Comparison of ENCODE assay signal across 1 cellular context in genomic region chr11:74819400-74819799, GRCh38.
TF ChIP-seq lines count a peak whose summit lies in the region.

No MANE protein-coding gene starts in this region.

TF ChIP-seq in IMR-90, 13 proteins besides CTCF, POLR2A, EP300 and RAD21:
- no peak for TF ChIP-seq MAZ (IDR thresholded peaks at IDR 0.05; ENCODE audit: borderline replicate concordance, low read depth, low read length)
- TF ChIP-seq RFX5 (IDR thresholded peaks at IDR 0.05; ENCODE audit: low read depth, low read length): no peak
- TF ChIP-seq, protein P1, sequence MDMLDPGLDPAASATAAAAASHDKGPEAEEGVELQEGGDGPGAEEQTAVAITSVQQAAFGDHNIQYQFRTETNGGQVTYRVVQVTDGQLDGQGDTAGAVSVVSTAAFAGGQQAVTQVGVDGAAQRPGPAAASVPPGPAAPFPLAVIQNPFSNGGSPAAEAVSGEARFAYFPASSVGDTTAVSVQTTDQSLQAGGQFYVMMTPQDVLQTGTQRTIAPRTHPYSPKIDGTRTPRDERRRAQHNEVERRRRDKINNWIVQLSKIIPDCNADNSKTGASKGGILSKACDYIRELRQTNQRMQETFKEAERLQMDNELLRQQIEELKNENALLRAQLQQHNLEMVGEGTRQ (IDR thresholded peaks at IDR 0.05; ENCODE audit: low read depth, low read length): no peak
- TF ChIP-seq RCOR1 (IDR thresholded peaks at IDR 0.05; ENCODE audit: insufficient replicate concordance, low read length): no peak
- no peak for TF ChIP-seq NFE2L2 (IDR thresholded peaks at IDR 0.05; ENCODE audit: low read depth, low read length)
- no peak for TF ChIP-seq CHD1 (IDR thresholded peaks at IDR 0.05; ENCODE audit: low read depth, low read length)
- TF ChIP-seq, protein P2, sequence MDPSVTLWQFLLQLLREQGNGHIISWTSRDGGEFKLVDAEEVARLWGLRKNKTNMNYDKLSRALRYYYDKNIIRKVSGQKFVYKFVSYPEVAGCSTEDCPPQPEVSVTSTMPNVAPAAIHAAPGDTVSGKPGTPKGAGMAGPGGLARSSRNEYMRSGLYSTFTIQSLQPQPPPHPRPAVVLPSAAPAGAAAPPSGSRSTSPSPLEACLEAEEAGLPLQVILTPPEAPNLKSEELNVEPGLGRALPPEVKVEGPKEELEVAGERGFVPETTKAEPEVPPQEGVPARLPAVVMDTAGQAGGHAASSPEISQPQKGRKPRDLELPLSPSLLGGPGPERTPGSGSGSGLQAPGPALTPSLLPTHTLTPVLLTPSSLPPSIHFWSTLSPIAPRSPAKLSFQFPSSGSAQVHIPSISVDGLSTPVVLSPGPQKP (IDR thresholded peaks at IDR 0.05; ENCODE audit: borderline replicate concordance, low read depth, low read length): no peak
- TF ChIP-seq BHLHE40 (IDR thresholded peaks at IDR 0.05; ENCODE audit: low read depth, low read length): no peak
- TF ChIP-seq SMC3 (IDR thresholded peaks at IDR 0.05; ENCODE audit: low read depth, low read length): no peak
- TF ChIP-seq MAFK (IDR thresholded peaks at IDR 0.05; ENCODE audit: low read depth, low read length): no peak
- TF ChIP-seq MXI1 (IDR thresholded peaks at IDR 0.05; ENCODE audit: borderline replicate concordance, low read depth, low read length): no peak
